18 cellular contexts compared by ENCODE assay signal in genomic region chr10:119908201-119908600, GRCh38. TPM values are rescaled to one million over a fixed set of nuclear protein-coding genes. Genes with fewer than 3 reads are reported as not detected.
A peak's percentile ranks its signal among the peaks of the same experiment; 100 is the strongest.
DNase-seq lines count a peak whose midpoint lies in the region; ATAC-seq and TF ChIP-seq lines count a peak whose summit lies in the region.
"Had no signal": no experiment of that assay in that cellular context is flagged by ENCODE, and none has a peak within 500 bp of the region (broad histone marks: within the 10 kb centered on the region; RNA-seq: fewer than 3 reads in every experiment).

No MANE protein-coding gene starts in this region.

- H2BK120ac ChIP-seq in IMR-90 (ENCODE audit: low read depth, low read length), result no peak overlapping the region

- DNase-seq in AG10803 (ENCODE audit: low read depth) (peak; percentile 53), EH (ENCODE audit: low read depth) (peak; percentile 61), IMR-90 (no peak), fibroblast of villous mesenchyme (ENCODE audit: low read depth) (peak; percentile 59), RKO (ENCODE audit: low spot score) (no peak), colonic mucosa (no peak)
- no peak for DNase-seq in CD4-positive, alpha-beta memory T cell
- DNase-seq: CD4-positive, alpha-beta T cell; DMS153; H9; MV-4-11; NCI-H1694 treated with DMSO at 0.1 percent for 48 hours; NCI-H2081 treated with DMSO at 0.1 percent for 48 hours; NCI-H2171 treated with DMSO at 0.1 percent for 48 hours; NCI-H526 had no signal

- H4K91ac ChIP-seq in IMR-90 (ENCODE audit: insufficient read depth, low read depth, low read length), result no peak overlapping the region

- no peak overlapping the region for H4K8ac ChIP-seq in IMR-90 (ENCODE audit: low read depth in 2 of 2, low read length in 2 of 2)

- no peak overlapping the region for H3K14ac ChIP-seq in IMR-90 (replicated peaks; ENCODE audit: low read depth, low read length)

- H3K27me3 Mint-ChIP-seq in CD4-positive, alpha-beta memory T cell, result no peaks in the 10 kb centered on the region
- H3K27me3 Mint-ChIP-seq: CD4-positive, alpha-beta T cell had no signal

- peaks cover 13 to 14% of the 10 kb centered on the region in 2 experiments for H3K79me1 ChIP-seq in IMR-90 (ENCODE audit: low read depth in 1 of 2, low read length in 2 of 2)

- H3K9ac ChIP-seq in IMR-90 (ENCODE audit: low read depth, low read length), result no peak overlapping the region
- H3K9ac ChIP-seq in colonic mucosa (ENCODE audit: low read depth in 2 of 2, low read length in 2 of 2), result no peak overlapping the region
- H3K9ac ChIP-seq: BLaER1, KMS-11 had no signal

- H4K20me1 ChIP-seq in IMR-90 (ENCODE audit: insufficient read depth, low read length), result peaks cover 3% of the 10 kb centered on the region

- POLR2A ChIA-PET in IMR-90 (lab: Charles Lee; ENCODE audit: unreplicated experiment), result no interaction called here
- POLR2A ChIA-PET in CD4-positive, alpha-beta memory T cell (lab: Charles Lee; ENCODE audit: partially characterized antibody), result no interaction called here

- no peaks in the 10 kb centered on the region for H3K27me3 ChIP-seq in IMR-90 (ENCODE audit: control insufficient read depth, insufficient read depth, low read length)
- no peaks in the 10 kb centered on the region for H3K27me3 ChIP-seq in CD4-positive, alpha-beta memory T cell (ENCODE audit: insufficient read depth, low read length)
- H3K27me3 ChIP-seq in colonic mucosa, result no peaks in the 10 kb centered on the region
- H3K27me3 ChIP-seq: BLaER1 had no signal

- no peak overlapping the region for H3K18ac ChIP-seq in IMR-90 (ENCODE audit: low read depth, low read length)

- H3K36me3 ChIP-seq in IMR-90 (ENCODE audit: control insufficient read depth, insufficient read depth, low read length), result peaks cover 49% of the 10 kb centered on the region
- H3K36me3 ChIP-seq in CD4-positive, alpha-beta memory T cell (ENCODE audit: insufficient read depth, low read length), result peaks cover 37% of the 10 kb centered on the region
- peaks cover 19% of the 10 kb centered on the region for H3K36me3 ChIP-seq in colonic mucosa

- H2BK15ac ChIP-seq in IMR-90 (ENCODE audit: low read depth, low read length), result no peak overlapping the region

- intact Hi-C loops in IMR-90 (cut with micrococcal nuclease), result no loop called here
- intact Hi-C loops in CD4-positive, alpha-beta memory T cell (cut with micrococcal nuclease), result no loop called here
- intact Hi-C loops in colonic mucosa (cut with DNase I), result no loop called here

- H2BK20ac ChIP-seq in IMR-90 (ENCODE audit: low read depth, low read length), result no peak overlapping the region

- H3K4me1 ChIP-seq in IMR-90 (ENCODE audit: control insufficient read depth, insufficient read depth, low read length) (no peaks in the 10 kb centered on the region), colonic mucosa (no peaks in the 10 kb centered on the region)
- no peaks in the 10 kb centered on the region for H3K4me1 ChIP-seq in CD4-positive, alpha-beta memory T cell (ENCODE audit: insufficient read depth, low read length)

- peak overlapping the region; percentile 1; the same call in 1 of the 2 replicates for H4K5ac ChIP-seq in IMR-90 (ENCODE audit: low read depth, low read length)

- ATAC-seq in IMR-90 (ENCODE audit: low read depth), result no peak
- ATAC-seq: Right ventricle myocardium inferior had no signal

- H2AK9ac ChIP-seq in IMR-90 (replicated peaks; ENCODE audit: low read depth, low read length, poor library complexity), result no peak overlapping the region

- H3K36me3 Mint-ChIP-seq in CD4-positive, alpha-beta memory T cell, result peaks cover 44 to 62% of the 10 kb centered on the region in 2 donors

- H3K9me1 ChIP-seq in IMR-90 (ENCODE audit: insufficient read depth, low read length), result no peaks in the 10 kb centered on the region

- H3K27ac ChIP-seq in IMR-90 (ENCODE audit: insufficient read depth, low read length), result no peak overlapping the region
- no peak overlapping the region for H3K27ac ChIP-seq in CD4-positive, alpha-beta memory T cell (ENCODE audit: low read depth, low read length)
- no peak overlapping the region for H3K27ac ChIP-seq in colonic mucosa
- H3K27ac ChIP-seq: BLaER1, KMS-11 had no signal

- dilution Hi-C loops in IMR-90 (cut with HindIII; ENCODE audit: low sequenced_read_pairs, unreplicated experiment), result no loop called here

- H3K9me3 ChIP-seq in IMR-90 (ENCODE audit: control insufficient read depth, insufficient read depth, low read length) (no peaks in the 10 kb centered on the region), colonic mucosa (no peaks in the 10 kb centered on the region)
- H3K9me3 ChIP-seq in CD4-positive, alpha-beta memory T cell (ENCODE audit: control insufficient read depth in 1 of 2, low read length in 2 of 2), result no peaks in the 10 kb centered on the region
- H3K9me3 ChIP-seq: BLaER1 had no signal

- peaks cover 0 to 2% (median under 1%) of the 10 kb centered on the region in 4 donors for H3K4me1 Mint-ChIP-seq in CD4-positive, alpha-beta memory T cell
- H3K4me1 Mint-ChIP-seq: H9 had no signal

- no peak for TF ChIP-seq CTCF in AG10803 (conservative IDR thresholded peaks at IDR 0.05; ENCODE audit: low read length)
- TF ChIP-seq CTCF in IMR-90 (conservative IDR thresholded peaks at IDR 0.05; ENCODE audit: low read depth, low read length), result no peak
- no peak for TF ChIP-seq CTCF in fibroblast of villous mesenchyme (IDR thresholded peaks at IDR 0.05; ENCODE audit: insufficient read depth, low read depth, low read length)
- no peak for TF ChIP-seq CTCF in colonic mucosa (IDR thresholded peaks at IDR 0.05)

- no TSS peak for BruUV-seq in IMR-90 (replicated peaks; lab: Mats Ljungman, UMichigan)

- H3K4me2 ChIP-seq in IMR-90 (ENCODE audit: low read depth, low read length), result no peak overlapping the region
- H3K4me2 ChIP-seq: BLaER1, KMS-11 had no signal

- no peak overlapping the region for H3K23ac ChIP-seq in IMR-90 (ENCODE audit: low read depth, low read length)

- in situ Hi-C loops in IMR-90 (cut with MboI; ENCODE audit: low sequenced_read_pairs), result no loop called here

- no peak overlapping the region for H2BK5ac ChIP-seq in IMR-90 (ENCODE audit: low read depth, low read length, poor library complexity, severe bottlenecking)

- H3K27ac Mint-ChIP-seq in CD4-positive, alpha-beta memory T cell, result peak overlapping the region in 1 of 7 donors; percentile 27
- H3K27ac Mint-ChIP-seq: CD4-positive, alpha-beta T cell; H9 had no signal

- no peak overlapping the region for H2AK5ac ChIP-seq in IMR-90 (ENCODE audit: low read depth, low read length)

- H3K4me3 ChIP-seq in AG10803 (ENCODE audit: low read length) (no peak overlapping the region), IMR-90 (ENCODE audit: insufficient read depth, low read depth, low read length) (no peak overlapping the region), fibroblast of villous mesenchyme (ENCODE audit: low read depth, low read length) (no peak overlapping the region), colonic mucosa (no peak overlapping the region)
- H3K4me3 ChIP-seq in CD4-positive, alpha-beta memory T cell (ENCODE audit: low read length in 2 of 2), result no peak overlapping the region
- H3K4me3 ChIP-seq: BLaER1 had no signal

- H3K4me3 Mint-ChIP-seq in CD4-positive, alpha-beta memory T cell, result no peak overlapping the region
- H3K4me3 Mint-ChIP-seq: CD4-positive, alpha-beta T cell; H9 had no signal

- no peak overlapping the region for H3K4ac ChIP-seq in IMR-90 (ENCODE audit: low read depth, low read length)

- TF ChIP-seq POLR2A in IMR-90 (IDR thresholded peaks at IDR 0.05; ENCODE audit: low read depth, low read length), result no peak

- no peak overlapping the region for H2AFZ ChIP-seq in IMR-90 (replicated peaks; ENCODE audit: low read length, poor library complexity)

- CTCF ChIA-PET in IMR-90 (lab: Yijun Ruan, JAX), result no interaction called here
- CTCF ChIA-PET in CD4-positive, alpha-beta memory T cell (lab: Charles Lee; ENCODE audit: partially characterized antibody), result no interaction called here

- H3K9me3 Mint-ChIP-seq in CD4-positive, alpha-beta memory T cell, result peaks cover 0 to 1% (median 0%) of the 10 kb centered on the region in 8 donors
- H3K9me3 Mint-ChIP-seq: CD4-positive, alpha-beta T cell; H9 had no signal

- no peak overlapping the region for H3K56ac ChIP-seq in IMR-90 (ENCODE audit: extremely low read depth, insufficient read depth, low read length)

- TF ChIP-seq RAD21 in IMR-90 (IDR thresholded peaks at IDR 0.05; ENCODE audit: low read length), result no peak

TF ChIP-seq in IMR-90, 13 proteins besides CTCF, POLR2A, EP300 and RAD21 (continues in another document):
- TF ChIP-seq CHD1 (IDR thresholded peaks at IDR 0.05; ENCODE audit: low read depth, low read length) (no peak), RCOR1 (IDR thresholded peaks at IDR 0.05; ENCODE audit: insufficient replicate concordance, low read length) (no peak), MAFK (IDR thresholded peaks at IDR 0.05; ENCODE audit: low read depth, low read length) (no peak), FOS (IDR thresholded peaks at IDR 0.05; ENCODE audit: low read depth, low read length) (no peak), MAZ (IDR thresholded peaks at IDR 0.05; ENCODE audit: borderline replicate concordance, low read depth, low read length) (no peak), MXI1 (IDR thresholded peaks at IDR 0.05; ENCODE audit: borderline replicate concordance, low read depth, low read length) (no peak), BHLHE40 (IDR thresholded peaks at IDR 0.05; ENCODE audit: low read depth, low read length) (no peak), NFE2L2 (IDR thresholded peaks at IDR 0.05; ENCODE audit: low read depth, low read length) (no peak), SMC3 (IDR thresholded peaks at IDR 0.05; ENCODE audit: low read depth, low read length) (no peak), RFX5 (IDR thresholded peaks at IDR 0.05; ENCODE audit: low read depth, low read length) (no peak)

RNA-seq across cellular contexts. Expression of gene SEC23IP, which starts 15.7 kb away (rescaled TPM):
- 33.6 and 39.8 TPM in 2 replicates for total RNA-seq in IMR-90 (2012; rRNA removed)
- 30.5 and 37.4 TPM in 2 replicates for polyA plus RNA-seq in IMR-90 (2012; rRNA removed)
- polyA plus RNA-seq in IMR-90 (2012; cell fraction: cytosol; rRNA removed), result 7.8 and 12.8 TPM in 2 replicates
- 14.2 and 47.4 TPM in 2 replicates for polyA plus RNA-seq in IMR-90 (2012; cell fraction: nucleus; rRNA removed; ENCODE audit: low replicate concordance)
- 37.7 and 44.9 TPM in 2 replicates for total RNA-seq in fibroblast of villous mesenchyme
- total RNA-seq in CD4-positive, alpha-beta memory T cell, result 10 to 100 TPM; 68.7 to 70.0 TPM
- polyA plus RNA-seq in CD4-positive, alpha-beta memory T cell, result 10 to 100 TPM; 51.6 to 58.9 TPM
- total RNA-seq in colonic mucosa, result 10 to 100 TPM; 54.9 to 57.3 TPM

RNA-seq across cellular contexts. Expression of gene MCMBP, which starts 35.6 kb away (rescaled TPM):
- 59.9 and 64.4 TPM in 2 replicates for total RNA-seq in IMR-90 (2012; rRNA removed)
- polyA plus RNA-seq in IMR-90 (2012; rRNA removed), result 36.8 and 39.0 TPM in 2 replicates
- polyA plus RNA-seq in IMR-90 (2012; cell fraction: cytosol; rRNA removed), result 11.1 and 17.7 TPM in 2 replicates
- 4.8 and 25.7 TPM in 2 replicates for polyA plus RNA-seq in IMR-90 (2012; cell fraction: nucleus; rRNA removed; ENCODE audit: low replicate concordance)
- total RNA-seq in fibroblast of villous mesenchyme, result 43.2 and 56.1 TPM in 2 replicates
- total RNA-seq in CD4-positive, alpha-beta memory T cell, result 10 to 100 TPM; 54.8 to 56.2 TPM
- polyA plus RNA-seq in CD4-positive, alpha-beta memory T cell, result 10 to 100 TPM; 68.0 to 70.5 TPM
- 10 to 100 TPM; 46.7 to 56.4 TPM for total RNA-seq in colonic mucosa

Comparison
In these comparisons a context has a peak if more than half of its experiments do, and no peak if none do; other contexts are left out.
1. DNase-seq: peak in AG10803 (single experiment), EH (single experiment) and fibroblast of villous mesenchyme (single experiment); none in IMR-90 (single experiment), CD4-positive, alpha-beta memory T cell (0 of 5), RKO (single experiment) and colonic mucosa (single experiment).